ENCODE assay signal across 1 cellular context in the genomic region with DNA sequence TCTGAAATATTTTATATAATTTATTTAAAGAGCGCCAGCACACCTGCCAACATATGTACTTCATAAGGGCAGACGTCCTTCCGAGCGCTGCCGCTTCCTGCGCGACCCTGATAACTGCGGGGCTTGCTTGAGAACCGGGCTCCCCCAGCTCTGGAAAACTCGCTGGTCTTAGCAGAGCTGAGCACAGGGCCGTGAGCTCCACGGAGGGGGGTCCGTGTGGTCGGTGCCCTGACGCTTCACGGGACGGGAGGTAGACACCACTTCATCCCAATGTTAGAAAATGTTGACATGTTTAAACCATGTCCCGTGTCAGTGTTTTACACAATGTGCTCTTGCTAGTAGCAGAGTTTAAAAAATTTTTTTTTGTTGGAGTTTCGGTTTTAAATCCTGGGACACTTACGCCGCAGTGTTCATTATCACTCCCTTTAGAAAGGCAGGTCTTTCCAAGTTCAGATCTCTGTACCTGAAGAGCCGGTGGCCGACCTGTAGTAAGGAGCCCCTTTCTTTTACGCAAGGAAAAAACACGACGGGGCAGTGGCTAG.
TF ChIP-seq lines count a peak whose summit lies in the region.

No MANE protein-coding gene starts in this region.

TF ChIP-seq in liver, 16 proteins besides CTCF, POLR2A, EP300 and RAD21 (continued from another document):
- TF ChIP-seq, protein P1, sequence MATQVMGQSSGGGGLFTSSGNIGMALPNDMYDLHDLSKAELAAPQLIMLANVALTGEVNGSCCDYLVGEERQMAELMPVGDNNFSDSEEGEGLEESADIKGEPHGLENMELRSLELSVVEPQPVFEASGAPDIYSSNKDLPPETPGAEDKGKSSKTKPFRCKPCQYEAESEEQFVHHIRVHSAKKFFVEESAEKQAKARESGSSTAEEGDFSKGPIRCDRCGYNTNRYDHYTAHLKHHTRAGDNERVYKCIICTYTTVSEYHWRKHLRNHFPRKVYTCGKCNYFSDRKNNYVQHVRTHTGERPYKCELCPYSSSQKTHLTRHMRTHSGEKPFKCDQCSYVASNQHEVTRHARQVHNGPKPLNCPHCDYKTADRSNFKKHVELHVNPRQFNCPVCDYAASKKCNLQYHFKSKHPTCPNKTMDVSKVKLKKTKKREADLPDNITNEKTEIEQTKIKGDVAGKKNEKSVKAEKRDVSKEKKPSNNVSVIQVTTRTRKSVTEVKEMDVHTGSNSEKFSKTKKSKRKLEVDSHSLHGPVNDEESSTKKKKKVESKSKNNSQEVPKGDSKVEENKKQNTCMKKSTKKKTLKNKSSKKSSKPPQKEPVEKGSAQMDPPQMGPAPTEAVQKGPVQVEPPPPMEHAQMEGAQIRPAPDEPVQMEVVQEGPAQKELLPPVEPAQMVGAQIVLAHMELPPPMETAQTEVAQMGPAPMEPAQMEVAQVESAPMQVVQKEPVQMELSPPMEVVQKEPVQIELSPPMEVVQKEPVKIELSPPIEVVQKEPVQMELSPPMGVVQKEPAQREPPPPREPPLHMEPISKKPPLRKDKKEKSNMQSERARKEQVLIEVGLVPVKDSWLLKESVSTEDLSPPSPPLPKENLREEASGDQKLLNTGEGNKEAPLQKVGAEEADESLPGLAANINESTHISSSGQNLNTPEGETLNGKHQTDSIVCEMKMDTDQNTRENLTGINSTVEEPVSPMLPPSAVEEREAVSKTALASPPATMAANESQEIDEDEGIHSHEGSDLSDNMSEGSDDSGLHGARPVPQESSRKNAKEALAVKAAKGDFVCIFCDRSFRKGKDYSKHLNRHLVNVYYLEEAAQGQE (IDR thresholded peaks at IDR 0.05): no peak
- TF ChIP-seq FOXA2 (IDR thresholded peaks at IDR 0.05): no peak
